In genomic region chr15:66772967-66773873, GRCh38 we compare ENCODE assay signal across 10 cellular contexts.
DNase-seq lines count a peak whose midpoint lies in the region; ATAC-seq, FAIRE-seq and TF ChIP-seq lines count a peak whose summit lies in the region.
"Had no signal": no experiment of that assay in that cellular context is flagged by ENCODE, and none has a peak within 500 bp of the region (broad histone marks: within the 10 kb centered on the region; RNA-seq: fewer than 3 reads in every experiment).

No MANE protein-coding gene starts in this region.

- DNase-seq in HT-29 (ENCODE audit: low spot score) (peak; percentile 83), colonic mucosa (peak; percentile 68), left kidney (ENCODE audit: low read depth, low spot score) (peak; percentile 93), small intestine (peak; percentile 37), NCI-H82 (lab: John Stamatoyannopoulos, UW) (no peak), HuH-7.5 (ENCODE audit: low spot score) (no peak)
- DNase-seq: NCI-H345 had no signal

- H3K4me3 ChIP-seq in colonic mucosa, result no peak overlapping the region
- H3K4me3 ChIP-seq in small intestine (ENCODE audit: low read depth in 1 of 2, low read length in 2 of 2), result no peak overlapping the region

- intact Hi-C loops in colonic mucosa (cut with DNase I), result loop anchor here (2.0 kb wide), 1 partner anchor 150 kb away; no protein-coding TSS in a partner anchor

- H3K36me3 ChIP-seq in colonic mucosa (no peaks in the 10 kb centered on the region), small intestine (ENCODE audit: control insufficient read depth in 2 of 2, insufficient read depth in 2 of 2, low read length in 2 of 2) (no peaks in the 10 kb centered on the region)

- H3K9me3 ChIP-seq in colonic mucosa (no peaks in the 10 kb centered on the region), small intestine (ENCODE audit: control insufficient read depth, low read depth) (no peaks in the 10 kb centered on the region)

- ATAC-seq in GM19023 (IDR thresholded peaks at IDR 0.05; ENCODE audit: unreplicated experiment), result no peak
- no peak for ATAC-seq in HG03175 (IDR thresholded peaks at IDR 0.05; ENCODE audit: unreplicated experiment)

- H3K9ac ChIP-seq in colonic mucosa (ENCODE audit: low read depth in 2 of 2, low read length in 2 of 2), result peak overlapping the region in 1 of 2 donors; percentile 69

- H3K27ac ChIP-seq in colonic mucosa (peak overlapping the region; percentile 52), small intestine (ENCODE audit: low read depth in 1 of 2, low read length in 1 of 2) (peak overlapping the region; percentile 68 to 80)

- 17 to 32% (median 18%) methylated on average over 16 of the region's 16 CpGs for WGBS in small intestine, 3 donors

- TF ChIP-seq CTCF in colonic mucosa (IDR thresholded peaks at IDR 0.05), result no peak

- FAIRE-seq in small intestine (lab: Jason Lieb, UNC), result no peak
- FAIRE-seq: TTC549 had no signal

- peaks cover 19% of the 10 kb centered on the region for H3K4me1 ChIP-seq in colonic mucosa
- H3K4me1 ChIP-seq in small intestine (ENCODE audit: control insufficient read depth in 2 of 2, insufficient read depth in 1 of 2, low read depth in 1 of 2, low read length in 1 of 2), result peaks cover 8 to 18% of the 10 kb centered on the region in 2 donors

- H3K27me3 ChIP-seq in colonic mucosa (no peaks in the 10 kb centered on the region), small intestine (ENCODE audit: control insufficient read depth in 2 of 2, insufficient read depth in 2 of 2, low read length in 2 of 2) (no peaks in the 10 kb centered on the region)

Comparison
In these comparisons a context has a peak if more than half of its experiments do, and no peak if none do; other contexts are left out.
1. DNase-seq: peak in HT-29 (single experiment), colonic mucosa (single experiment), left kidney (single experiment) and small intestine (single experiment); none in NCI-H82 (single experiment) and HuH-7.5 (single experiment).